21 cellular contexts compared by ENCODE assay signal in the genomic region with DNA sequence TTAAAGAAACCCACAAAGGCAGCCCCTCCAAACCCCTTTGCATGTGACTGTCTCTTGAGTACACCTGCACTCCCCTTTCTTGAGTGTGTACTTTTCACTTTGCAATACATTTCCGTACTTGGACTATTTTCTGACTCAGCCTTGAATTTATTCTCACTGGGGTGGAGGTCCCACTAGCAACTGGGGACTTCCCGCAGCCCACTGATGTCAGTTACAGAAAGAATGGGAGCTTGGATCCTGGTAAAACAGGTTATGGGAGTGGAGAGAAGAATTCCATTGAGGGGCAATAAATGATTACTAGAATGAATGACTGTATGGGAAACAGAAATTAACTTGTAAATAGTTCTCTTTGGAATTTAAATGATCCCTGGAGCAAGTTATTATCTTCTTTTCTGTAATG. TPM values are rescaled to one million over a fixed set of nuclear protein-coding genes. Genes with fewer than 3 reads are reported as not detected.
DNase-seq lines count a peak whose midpoint lies in the region; TF ChIP-seq lines count a peak whose summit lies in the region.
"Had no signal": no experiment of that assay in that cellular context is flagged by ENCODE, and none has a peak within 500 bp of the region (broad histone marks: within the 10 kb centered on the region; RNA-seq: fewer than 3 reads in every experiment).

No MANE protein-coding gene starts in this region.

- H3K9me2 ChIP-seq in GM23248 (ENCODE audit: insufficient read depth), result no peaks in the 10 kb centered on the region
- no peaks in the 10 kb centered on the region for H3K9me2 ChIP-seq in hepatocyte (replicated peaks; ENCODE audit: insufficient read depth)

- peaks cover 24% of the 10 kb centered on the region for H3F3A ChIP-seq in GM23248 (ENCODE audit: insufficient read depth)

- H3K4me1 ChIP-seq in GM23248 (ENCODE audit: insufficient read depth) (peaks cover 23% of the 10 kb centered on the region), SJSA1 (replicated peaks) (peaks cover 36% of the 10 kb centered on the region), hepatocyte (ENCODE audit: insufficient read depth) (peaks cover 37% of the 10 kb centered on the region)

- H3K4me2 ChIP-seq in GM23248 (ENCODE audit: unreplicated experiment) (peak overlapping the region; percentile 99), hepatocyte (peak overlapping the region; percentile 38)

- no peaks in the 10 kb centered on the region for H3K79me2 ChIP-seq in GM23248 (ENCODE audit: insufficient read depth)
- H3K79me2 ChIP-seq in hepatocyte, result no peaks in the 10 kb centered on the region

- H3K27ac ChIP-seq in GM23248, result no peak overlapping the region
- H3K27ac ChIP-seq in SJSA1, result peak overlapping the region; percentile 94
- peak overlapping the region; percentile 73 for H3K27ac ChIP-seq in hepatocyte
- H3K27ac ChIP-seq: heart left ventricle had no signal

- H4K20me1 ChIP-seq in GM23248 (ENCODE audit: insufficient read depth), result no peaks in the 10 kb centered on the region
- H4K20me1 ChIP-seq in hepatocyte (ENCODE audit: insufficient read depth, poor library complexity, severe bottlenecking), result no peaks in the 10 kb centered on the region

- no peaks in the 10 kb centered on the region for H3K9me3 ChIP-seq in GM23248 (ENCODE audit: low read depth)
- no peaks in the 10 kb centered on the region for H3K9me3 ChIP-seq in SJSA1 (replicated peaks)
- no peaks in the 10 kb centered on the region for H3K9me3 ChIP-seq in hepatocyte (ENCODE audit: low read depth)
- H3K9me3 ChIP-seq: heart left ventricle had no signal

- H3K36me3 ChIP-seq in GM23248 (ENCODE audit: low read depth) (no peaks in the 10 kb centered on the region), SJSA1 (no peaks in the 10 kb centered on the region), hepatocyte (replicated peaks; ENCODE audit: insufficient read depth, low read depth) (no peaks in the 10 kb centered on the region)
- H3K36me3 ChIP-seq: heart left ventricle had no signal

- in situ Hi-C loops in GM23248 (cut with MboI), result no loop called here

- H3K27me3 ChIP-seq in GM23248 (replicated peaks; ENCODE audit: insufficient read depth) (no peaks in the 10 kb centered on the region), SJSA1 (replicated peaks) (no peaks in the 10 kb centered on the region), hepatocyte (no peaks in the 10 kb centered on the region)
- H3K27me3 ChIP-seq: heart left ventricle had no signal

- 97 to 98% methylated on average over 2 of the region's 2 CpGs for WGBS in GM23248 (ENCODE audit: low coverage in 1 of 2, low lambda C conversion rate in 2 of 2, missing lambda C conversion rate in 2 of 2), 2 experiments
- 45% methylated on average over 2 of the region's 2 CpGs for WGBS in hepatocyte (ENCODE audit: low lambda C conversion rate, missing lambda C conversion rate)

- DNase-seq in GM23248 (no peak), SJSA1 (ENCODE audit: low read depth in 1 of 2, low spot score in 2 of 2) (peak in 1 of 2 experiments; percentile 26), hepatocyte (ENCODE audit: low spot score) (peak; percentile 49), renal cortical epithelial cell (ENCODE audit: low read depth) (peak; percentile 94), activated gamma-delta T cell treated with Interleukin-2 at 50 U/mL for 16 hours (no peak), NCI-H524 (lab: John Stamatoyannopoulos, UW) (no peak), NCI-H146 (lab: John Stamatoyannopoulos, UW) (no peak), NCI-H2171 treated with DMSO at 0.1 percent for 48 hours (lab: John Stamatoyannopoulos, UW) (no peak)
- DNase-seq: activated CD4-positive, alpha-beta T cell treated with anti-CD3 and anti-CD28 coated beads, Interleukin-2, amount 50 U/mL, for 4 hours; activated naive CD4-positive, alpha-beta T cell treated with anti-CD3 and anti-CD28 coated beads, Interleukin-2, amount 10 ng/mL, durations not matched to agents 7 days and 5 days; heart left ventricle; left colon; natural killer cell; NCI-H1436; NCI-H446 treated with DMSO at 0.1 percent for 48 hours; stimulated activated CD4-positive, alpha-beta T cell treated with anti-CD3 and anti-CD28 coated beads, Interleukin-4, amount 100 ng/mL, for 24 hours; T1000 had no signal

- H3K4me3 ChIP-seq in GM23248 (no peak overlapping the region), SJSA1 (no peak overlapping the region), hepatocyte (no peak overlapping the region)
- H3K4me3 ChIP-seq: heart left ventricle, K562 had no signal

- TF ChIP-seq CTCF in hepatocyte (IDR thresholded peaks at IDR 0.05; ENCODE audit: poor library complexity), result no peak

- no peak overlapping the region for H2AFZ ChIP-seq in GM23248
- H2AFZ ChIP-seq in hepatocyte, result no peak overlapping the region

- no peak overlapping the region for H3K9ac ChIP-seq in GM23248

RNA-seq across cellular contexts. Expression of a gene that starts 58.2 kb away (rescaled TPM):
- not detected in 2 replicates for total RNA-seq in GM23248 (2014; rRNA removed; shearing (Covaris generic))
- polyA plus RNA-seq in GM23248 (2016; fragmentation: Nextera tagmentation; extraction: Ambion mirVana) (not detected in 2 replicates), hepatocyte (not detected in 2 replicates)
- not detected in 2 replicates for total RNA-seq in SJSA1 (2014; rRNA removed; shearing (Covaris generic))
- total RNA-seq in hepatocyte (not detected in 2 replicates), renal cortical epithelial cell (0.05 TPM in 1 of 2 replicates, not detected in the other)
- total RNA-seq: endothelial cell of umbilical vein, heart left ventricle, HT1080, left colon, natural killer cell, osteoblast had no signal
- polyA plus RNA-seq: endothelial cell of umbilical vein, heart left ventricle had no signal

Comparison
In these comparisons a context has a peak if more than half of its experiments do, and no peak if none do; other contexts are left out.
1. DNase-seq: peak in hepatocyte (single experiment) and renal cortical epithelial cell (single experiment); none in GM23248 (single experiment), activated gamma-delta T cell treated with Interleukin-2 at 50 U/mL for 16 hours (single experiment), NCI-H524 (0 of 2), NCI-H146 (single experiment) and NCI-H2171 treated with DMSO at 0.1 percent for 48 hours (single experiment).